Comparison of ENCODE assay signal across 8 cellular contexts in genomic region chrX:31036895-31037294, GRCh38. TPM values are rescaled to one million over a fixed set of nuclear protein-coding genes. Genes with fewer than 3 reads are reported as not detected.
DNase-seq lines count a peak whose midpoint lies in the region; ATAC-seq and TF ChIP-seq lines count a peak whose summit lies in the region.

No MANE protein-coding gene starts in this region.

- no peaks in the 10 kb centered on the region for H3K79me2 ChIP-seq in HCT116 (ENCODE audit: insufficient read depth, low read length)

- RAD21 ChIA-PET in HCT116 (lab: Charles Lee; ENCODE audit: low non-redundant PET in 1 of 2, low total read pairs in 2 of 2, uncharacterized antibody in 2 of 2, unreplicated experiment in 2 of 2): no interaction called here

- no peaks in the 10 kb centered on the region for H3K36me3 Mint-ChIP-seq in immature natural killer cell

- H3K9me2 ChIP-seq in HCT116 (ENCODE audit: insufficient read depth): no peaks in the 10 kb centered on the region

- TF ChIP-seq POLR2A in HCT116 (IDR thresholded peaks at IDR 0.05; ENCODE audit: borderline replicate concordance, extremely low read depth, insufficient read depth, insufficient read length): no peak

- CTCF ChIA-PET in AG04450 (lab: Charles Lee): interaction anchor here (0.5 to 7.3 kb wide), 19 partner anchors 9 to 1429 kb away, joined by 3 to 252 read pairs (median 4); no protein-coding TSS in a partner anchor
- CTCF ChIA-PET in HCT116 (lab: Charles Lee): interaction anchor here (1.5 kb wide), 1 partner anchor 301 kb away, joined by 6 read pairs; no protein-coding TSS in a partner anchor

- H3K27me3 ChIP-seq in AG04450 (ENCODE audit: control insufficient read depth, insufficient read depth, low read length) (no peaks in the 10 kb centered on the region), GM06990 (replicated peaks; ENCODE audit: control insufficient read depth, insufficient read depth, low read length) (no peaks in the 10 kb centered on the region), HCT116 (ENCODE audit: insufficient read depth, low read length) (no peaks in the 10 kb centered on the region), adipocyte (replicated peaks; ENCODE audit: control insufficient read depth, insufficient read depth, low read length) (peaks cover 11% of the 10 kb centered on the region)

- POLR2A ChIA-PET in AG04450 (lab: Yijun Ruan, JAX) (no interaction called here), HCT116 (lab: Charles Lee) (no interaction called here)

- H2AFZ ChIP-seq in HCT116 (ENCODE audit: low read depth, low read length, poor library complexity, severe bottlenecking): no peak overlapping the region

- peak; percentile 1 for DNase-seq in AG04450 (ENCODE audit: low read depth, low spot score)
- no peak for DNase-seq in GM06990 (ENCODE audit: extremely low read depth, insufficient read length)
- peak; percentile 6 for DNase-seq in HCT116 (ENCODE audit: low read depth, low spot score)
- DNase-seq in M059J (ENCODE audit: low read depth): peak; percentile 59
- peak; percentile 55 for DNase-seq in adipocyte (ENCODE audit: low read depth)
- peak; percentile 43 for DNase-seq in iPS-NIHi11 (ENCODE audit: low spot score)
- peak; percentile 34 for DNase-seq in stromal cell of bone marrow (ENCODE audit: low read depth)
- DNase-seq in immature natural killer cell: no peak

- no peaks in the 10 kb centered on the region for H3K9me3 Mint-ChIP-seq in immature natural killer cell

- H3K4me1 ChIP-seq in HCT116 (ENCODE audit: control insufficient read depth in 1 of 2, insufficient read depth in 2 of 2, low read length in 2 of 2) (no peaks in the 10 kb centered on the region), adipocyte (ENCODE audit: control insufficient read depth, insufficient read depth, low read length) (no peaks in the 10 kb centered on the region)

- H3K4me3 Mint-ChIP-seq in immature natural killer cell: no peak overlapping the region

- no TSS peak for BruUV-seq in HCT116 (replicated peaks; lab: Mats Ljungman, UMichigan)

- no peaks in the 10 kb centered on the region for H3K9me3 ChIP-seq in AG04450 (ENCODE audit: control insufficient read depth, insufficient read depth, low read length)
- H3K9me3 ChIP-seq in HCT116 (ENCODE audit: control insufficient read depth in 1 of 2, insufficient read depth in 1 of 2, low read depth in 1 of 2, low read length in 2 of 2): no peaks in the 10 kb centered on the region
- no peaks in the 10 kb centered on the region for H3K9me3 ChIP-seq in adipocyte (ENCODE audit: control insufficient read depth, low read length)

- no peaks in the 10 kb centered on the region for H3K4me1 Mint-ChIP-seq in immature natural killer cell

- no peak overlapping the region for H3K27ac Mint-ChIP-seq in immature natural killer cell

- H3K36me3 ChIP-seq in GM06990 (ENCODE audit: control insufficient read depth, insufficient read depth, low read length) (no peaks in the 10 kb centered on the region), HCT116 (ENCODE audit: control insufficient read depth in 1 of 2, insufficient read depth in 2 of 2, low read length in 2 of 2) (no peaks in the 10 kb centered on the region), adipocyte (ENCODE audit: control insufficient read depth, insufficient read depth, low read length, severe bottlenecking) (no peaks in the 10 kb centered on the region)

- TF ChIP-seq CTCF in AG04450 (IDR thresholded peaks at IDR 0.05; ENCODE audit: low read depth, low read length): peak; percentile 69
- TF ChIP-seq CTCF in GM06990 (IDR thresholded peaks at IDR 0.05; ENCODE audit: insufficient read depth, low read length, poor library complexity, severe bottlenecking): peak; percentile 77
- TF ChIP-seq CTCF in HCT116 (IDR thresholded peaks at IDR 0.05 in 2 of 3, conservative IDR thresholded peaks at IDR 0.05 in 1 of 3; ENCODE audit: borderline replicate concordance in 1 of 3, insufficient read depth in 1 of 3, low read depth in 2 of 3, low read length in 2 of 3): peak; percentile 7 to 56 (median 53); a peak in 4 of 6 replicates

- no peak overlapping the region for H3K4me3 ChIP-seq in AG04450 (ENCODE audit: low read depth, low read length)
- no peak overlapping the region for H3K4me3 ChIP-seq in GM06990 (replicated peaks; ENCODE audit: low read depth, low read length)
- no peak overlapping the region for H3K4me3 ChIP-seq in HCT116 (replicated peaks in 1 of 2; ENCODE audit: low read depth in 1 of 2, low read length in 2 of 2)
- H3K4me3 ChIP-seq in adipocyte (ENCODE audit: low read length): no peak overlapping the region

- no peaks in the 10 kb centered on the region for H4K20me1 ChIP-seq in HCT116 (ENCODE audit: insufficient read depth)

- H3K9ac ChIP-seq in HCT116 (ENCODE audit: low read length) (no peak overlapping the region), adipocyte (ENCODE audit: low read length) (no peak overlapping the region)

- H3K4me2 ChIP-seq in HCT116 (ENCODE audit: low read length): no peak overlapping the region

- TF ChIP-seq RAD21 in HCT116 (IDR thresholded peaks at IDR 0.05; ENCODE audit: low read depth): peak; percentile 26

- H3K27ac ChIP-seq in AG04450 (ENCODE audit: low read depth, low read length) (no peak overlapping the region), HCT116 (ENCODE audit: low read depth, low read length) (no peak overlapping the region)

- H3K27me3 Mint-ChIP-seq in immature natural killer cell (ENCODE audit: low read depth in 3 of 3): peaks cover 0 to 6% (median 0%) of the 10 kb centered on the region in 3 donors

- intact Hi-C loops in HCT116 (cut with micrococcal nuclease): no loop called here

- ATAC-seq in HCT116: peak; percentile 72

TF ChIP-seq in HCT116, 20 proteins besides CTCF, POLR2A, EP300 and RAD21:
- TF ChIP-seq SRF (IDR thresholded peaks at IDR 0.05; ENCODE audit: low read depth) (no peak), SP1 (IDR thresholded peaks at IDR 0.05; ENCODE audit: low read depth) (no peak), POLR2AphosphoS5 (IDR thresholded peaks at IDR 0.05; ENCODE audit: low read depth, low read length) (no peak), ATF3 (IDR thresholded peaks at IDR 0.05) (no peak)

RNA-seq across cellular contexts. Expression of gene FTHL17, which starts 34.9 kb away (rescaled TPM):
- not detected in 2 replicates for polyA plus RNA-seq in AG04450 (2011; rRNA removed)
- not detected in 2 replicates for polyA minus RNA-seq in AG04450 (2011; rRNA and poly(A)+ RNA removed)
- not detected for total RNA-seq in HCT116 (2021; ENCODE audit: unreplicated experiment)
- not detected in 2 replicates for polyA plus RNA-seq in HCT116 (2012)
- not detected in 2 replicates for total RNA-seq in M059J (2014; rRNA removed; shearing (Covaris generic))
- polyA plus RNA-seq in immature natural killer cell: not detected

Comparison
In these comparisons a context has a peak if more than half of its experiments do, and no peak if none do; other contexts are left out.
1. DNase-seq: peak in AG04450 (single experiment), HCT116 (single experiment), M059J (single experiment), adipocyte (single experiment), iPS-NIHi11 (single experiment) and stromal cell of bone marrow (single experiment); none in GM06990 (single experiment) and immature natural killer cell (0 of 3).
2. Peak in every context shown above with its lines, with median percentiles within 50 percentile points of each other: CTCF ChIP-seq.